ENCODE assay signal across 10 cellular contexts in the genomic region with DNA sequence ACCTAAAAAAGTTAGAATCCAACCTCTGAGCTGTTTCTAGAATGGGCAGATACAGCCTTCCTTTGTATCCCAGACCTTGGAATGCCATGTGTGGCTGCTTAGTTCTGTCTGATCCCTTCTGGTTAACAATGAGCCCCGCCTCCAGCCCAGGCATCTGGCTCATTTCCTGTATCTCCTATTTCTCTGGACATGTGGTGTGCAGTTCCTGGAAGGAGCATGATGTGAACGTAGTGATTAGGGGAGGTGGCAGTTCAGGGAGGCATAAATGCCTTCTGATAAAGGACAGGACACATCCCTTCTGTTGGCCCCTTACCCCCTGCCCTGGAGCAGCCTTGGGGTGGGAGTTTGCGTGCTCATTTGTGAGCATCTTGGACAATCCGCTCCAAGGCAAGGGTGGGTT.
DNase-seq lines count a peak whose midpoint lies in the region; ATAC-seq and TF ChIP-seq lines count a peak whose summit lies in the region.
"Had no signal": no experiment of that assay in that cellular context is flagged by ENCODE, and none has a peak within 500 bp of the region (broad histone marks: within the 10 kb centered on the region; RNA-seq: fewer than 3 reads in every experiment).

No MANE protein-coding gene starts in this region.

- ATAC-seq in GM18870 (IDR thresholded peaks at IDR 0.05; ENCODE audit: unreplicated experiment), result no peak
- ATAC-seq: Panc1 had no signal

- H3K36me3 Mint-ChIP-seq in neural crest cell (ENCODE audit: low read depth), result no peaks in the 10 kb centered on the region

- DNase-seq in EH (ENCODE audit: low read depth) (peak; percentile 90), NCI-H226 (peak; percentile 68), choroid plexus epithelial cell (ENCODE audit: low read depth) (peak; percentile 82), neural crest cell (ENCODE audit: low read depth, low spot score) (no peak), Ammon's horn (ENCODE audit: low spot score) (no peak), posterior cingulate gyrus (no peak), NCI-H1694 treated with DMSO at 0.1 percent for 48 hours (lab: John Stamatoyannopoulos, UW) (no peak)
- DNase-seq: H9 had no signal

- H3K27me3 Mint-ChIP-seq in neural crest cell (ENCODE audit: low read depth), result no peaks in the 10 kb centered on the region

- intact Hi-C loops in posterior cingulate gyrus (cut with DNase I), result no loop called here

- TF ChIP-seq CTCF in choroid plexus epithelial cell (conservative IDR thresholded peaks at IDR 0.05; ENCODE audit: low read depth, low read length) (no peak), neural crest cell (conservative IDR thresholded peaks at IDR 0.05) (no peak)

- peaks cover 13% of the 10 kb centered on the region for H3K4me1 Mint-ChIP-seq in neural crest cell

- no peak overlapping the region for H3K4me3 ChIP-seq in choroid plexus epithelial cell (ENCODE audit: low read depth, low read length)

- no peak overlapping the region for H3K4me3 Mint-ChIP-seq in neural crest cell
- H3K4me3 Mint-ChIP-seq: H9 had no signal

- H3K27ac Mint-ChIP-seq in neural crest cell (ENCODE audit: unreplicated experiment), result peak overlapping the region; percentile 78
- H3K27ac Mint-ChIP-seq: H9 had no signal

- H3K9me3 Mint-ChIP-seq in neural crest cell, result peaks cover 3% of the 10 kb centered on the region
- H3K9me3 Mint-ChIP-seq: H9 had no signal

Comparison
In these comparisons a context has a peak if more than half of its experiments do, and no peak if none do; other contexts are left out.
1. DNase-seq: peak in EH (single experiment), NCI-H226 (single experiment) and choroid plexus epithelial cell (single experiment); none in neural crest cell (single experiment), Ammon's horn (single experiment), posterior cingulate gyrus (0 of 10) and NCI-H1694 treated with DMSO at 0.1 percent for 48 hours (single experiment).